Comparison of ENCODE assay signal across 8 cellular contexts in the genomic region with DNA sequence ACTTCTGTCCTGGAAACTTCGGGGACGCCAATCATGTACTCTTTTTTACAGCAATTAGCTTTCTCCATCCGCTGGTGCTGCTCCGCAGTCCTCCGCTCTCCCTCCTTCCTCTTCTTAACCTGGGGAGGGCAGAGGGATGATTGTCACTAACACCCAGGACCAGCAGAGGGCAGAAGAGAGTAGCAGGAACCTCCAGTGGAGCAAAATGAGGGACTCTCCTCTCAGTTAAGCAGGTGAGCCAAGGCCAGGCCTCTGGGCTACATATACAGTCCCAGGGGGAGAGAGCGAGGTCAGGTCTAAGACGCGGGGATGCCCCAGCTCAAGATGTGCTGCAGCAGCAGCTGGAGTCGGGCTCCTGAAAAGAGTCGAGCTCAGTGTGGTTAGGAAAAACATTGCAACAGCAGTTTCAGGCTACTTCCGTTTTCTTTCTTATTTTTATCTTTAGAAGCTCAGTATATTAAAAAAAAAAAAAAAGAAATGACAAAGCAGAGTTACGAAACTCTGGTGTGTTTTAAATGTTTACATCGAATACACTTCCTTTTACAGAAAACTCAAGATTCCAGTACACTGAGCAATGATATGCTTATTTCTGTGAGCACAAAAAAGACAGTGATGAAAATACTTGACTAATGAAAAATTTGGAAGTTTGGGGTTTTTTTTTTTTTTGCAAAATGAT. TPM values are rescaled to one million over a fixed set of nuclear protein-coding genes. Genes with fewer than 3 reads are reported as not detected.
DNase-seq lines count a peak whose midpoint lies in the region; ATAC-seq and TF ChIP-seq lines count a peak whose summit lies in the region.

No MANE protein-coding gene starts in this region.

- ATAC-seq in GM18498 (IDR thresholded peaks at IDR 0.05; ENCODE audit: unreplicated experiment) = peak; percentile 99
- ATAC-seq in HG02840 (IDR thresholded peaks at IDR 0.05; ENCODE audit: low FRiP score, unreplicated experiment) = peak; percentile 100
- peak; percentile 81 to 94 (median 92) for ATAC-seq in heart right ventricle

- H2AFZ ChIP-seq in SU-DHL-6 (ENCODE audit: low read depth, low read length, severe bottlenecking) = no peak overlapping the region

- H3K79me2 ChIP-seq in SU-DHL-6 (ENCODE audit: insufficient read depth, low read length) = no peaks in the 10 kb centered on the region

- H4K20me1 ChIP-seq in SU-DHL-6 (ENCODE audit: low read depth, low read length) = no peaks in the 10 kb centered on the region

- no peak overlapping the region for H3K4me3 ChIP-seq in SU-DHL-6 (ENCODE audit: insufficient read depth, low read length, poor library complexity, severe bottlenecking)
- H3K4me3 ChIP-seq in heart right ventricle = peak overlapping the region in 6 of 10 donors; percentile 3 to 36 (median 28)
- peak overlapping the region; percentile 52 for H3K4me3 ChIP-seq in rectal smooth muscle tissue (ENCODE audit: low read length)
- no peak overlapping the region for H3K4me3 ChIP-seq in vagina

- no peaks in the 10 kb centered on the region for H3K9me2 ChIP-seq in SU-DHL-6 (replicated peaks; ENCODE audit: insufficient read depth, low read length)

- peaks cover 6% of the 10 kb centered on the region for H3K27me3 Mint-ChIP-seq in activated naive CD8-positive, alpha-beta T cell treated with anti-CD3 and anti-CD28 coated beads for 36 hours

- H3K4me1 ChIP-seq in heart right ventricle (peaks cover 0 to 24% (median 0%) of the 10 kb centered on the region in 9 donors), rectal smooth muscle tissue (ENCODE audit: control insufficient read depth, insufficient read depth, low read length) (no peaks in the 10 kb centered on the region), vagina (no peaks in the 10 kb centered on the region)

- H3K4me3 Mint-ChIP-seq in activated naive CD8-positive, alpha-beta T cell treated with anti-CD3 and anti-CD28 coated beads for 36 hours = peak overlapping the region; percentile 70

- TF ChIP-seq CTCF in SU-DHL-6 (IDR thresholded peaks at IDR 0.05; ENCODE audit: insufficient read depth, low read length, poor library complexity, severe bottlenecking) = peak; percentile 95
- peak; percentile 74 to 93 (median 86) for TF ChIP-seq CTCF in heart right ventricle (IDR thresholded peaks at IDR 0.05)
- TF ChIP-seq CTCF in vagina (IDR thresholded peaks at IDR 0.05) = peak; percentile 74 to 85 (median 82)

- no peak overlapping the region for H3K9ac ChIP-seq in SU-DHL-6 (ENCODE audit: low read length)
- H3K9ac ChIP-seq in rectal smooth muscle tissue (ENCODE audit: low read length) = no peak overlapping the region

- H3K4me1 Mint-ChIP-seq in activated naive CD8-positive, alpha-beta T cell treated with anti-CD3 and anti-CD28 coated beads for 36 hours = peaks cover 14% of the 10 kb centered on the region

- no peak for TF ChIP-seq POLR2A in vagina (IDR thresholded peaks at IDR 0.05)

- peak overlapping the region; percentile 46 for H3K4me2 ChIP-seq in SU-DHL-6 (ENCODE audit: low read depth, low read length, poor library complexity, severe bottlenecking)

- no peaks in the 10 kb centered on the region for H3K27me3 ChIP-seq in SU-DHL-6 (ENCODE audit: low read length)
- peaks cover 0 to 13% (median 0%) of the 10 kb centered on the region in 7 donors for H3K27me3 ChIP-seq in heart right ventricle
- H3K27me3 ChIP-seq in rectal smooth muscle tissue (ENCODE audit: control insufficient read depth, insufficient read depth, low read length) = no peaks in the 10 kb centered on the region
- no peaks in the 10 kb centered on the region for H3K27me3 ChIP-seq in vagina

- intact Hi-C loops in heart right ventricle (cut with DNase I) = loop anchor here in 8 of 10 donors (2.0 to 10.0 kb wide), 4 partner anchors 52 to 97 kb away; no protein-coding TSS in a partner anchor
- intact Hi-C loops in vagina (cut with DNase I) = no loop called here

- H3K36me3 ChIP-seq in SU-DHL-6 (ENCODE audit: low read length) (no peaks in the 10 kb centered on the region), heart right ventricle (no peaks in the 10 kb centered on the region), rectal smooth muscle tissue (ENCODE audit: control insufficient read depth, insufficient read depth, low read length) (no peaks in the 10 kb centered on the region), vagina (no peaks in the 10 kb centered on the region)

- DNase-seq in NCI-H1417 (lab: John Stamatoyannopoulos, UW) = peak; percentile 21 to 87 (median 62)
- DNase-seq in activated naive CD8-positive, alpha-beta T cell treated with anti-CD3 and anti-CD28 coated beads for 36 hours = peak; percentile 84
- DNase-seq in heart right ventricle = peak; percentile 42 to 78
- no peak for DNase-seq in vagina (ENCODE audit: extremely low spot score in 2 of 2)

- no peaks in the 10 kb centered on the region for H3K9me3 ChIP-seq in SU-DHL-6 (ENCODE audit: insufficient read depth, low read length)
- no peaks in the 10 kb centered on the region for H3K9me3 ChIP-seq in heart right ventricle
- no peaks in the 10 kb centered on the region for H3K9me3 ChIP-seq in vagina

- no peaks in the 10 kb centered on the region for H3K9me3 Mint-ChIP-seq in activated naive CD8-positive, alpha-beta T cell treated with anti-CD3 and anti-CD28 coated beads for 36 hours

- WGBS in heart right ventricle, 2 donors = 11 to 16% methylated on average over 13 of the region's 13 CpGs

- H3K27ac Mint-ChIP-seq in activated naive CD8-positive, alpha-beta T cell treated with anti-CD3 and anti-CD28 coated beads for 36 hours = peak overlapping the region; percentile 74

- H3K27ac ChIP-seq in SU-DHL-6 (ENCODE audit: low read depth, low read length) (peak overlapping the region; percentile 34), heart right ventricle (peak overlapping the region in 1 of 10 donors; percentile 71), rectal smooth muscle tissue (ENCODE audit: low read depth, low read length) (no peak overlapping the region), vagina (no peak overlapping the region)

- peaks cover under 1% of the 10 kb centered on the region for H3K36me3 Mint-ChIP-seq in activated naive CD8-positive, alpha-beta T cell treated with anti-CD3 and anti-CD28 coated beads for 36 hours

- H3F3A ChIP-seq in SU-DHL-6 (ENCODE audit: insufficient read depth) = peaks cover 5% of the 10 kb centered on the region; the same call in 1 of the 2 replicates

RNA-seq across cellular contexts. Expression of a gene that starts 25.7 kb away (rescaled TPM):
- total RNA-seq in activated naive CD8-positive, alpha-beta T cell treated with anti-CD3 and anti-CD28 coated beads for 36 hours = 1 to 10 TPM; 8.5 to 9.1 TPM
- total RNA-seq in heart right ventricle = 1 to 10 TPM in 5 of 10 donors, under 1 TPM in 5; 0.28 to 6.1 (median 1.0) TPM
- under 1 TPM; 0.37 to 0.68 TPM for polyA plus RNA-seq in heart right ventricle
- 1.7 TPM for total RNA-seq in vagina

RNA-seq across cellular contexts. Expression of a gene that starts 58.6 kb away (rescaled TPM):
- 10 to 100 TPM; 27.2 to 30.9 TPM for total RNA-seq in activated naive CD8-positive, alpha-beta T cell treated with anti-CD3 and anti-CD28 coated beads for 36 hours
- 10 to 100 TPM; 11.4 to 18.4 (median 14.5) TPM for total RNA-seq in heart right ventricle
- 1 to 10 TPM; 6.2 to 7.1 TPM for polyA plus RNA-seq in heart right ventricle
- total RNA-seq in vagina = 39.0 TPM

Comparison
In these comparisons a context has a peak if more than half of its experiments do, and no peak if none do; other contexts are left out.
1. DNase-seq: peak in NCI-H1417 (3 of 3), activated naive CD8-positive, alpha-beta T cell treated with anti-CD3 and anti-CD28 coated beads for 36 hours (single experiment) and heart right ventricle (2 of 2); none in vagina (0 of 2).
2. H3K4me3 ChIP-seq: peak in heart right ventricle (6 of 10) and rectal smooth muscle tissue (single experiment); none in SU-DHL-6 (single experiment) and vagina (0 of 2).
3. Peak in every context shown above with its lines, with median percentiles within 50 percentile points of each other: ATAC-seq and CTCF ChIP-seq.